Comparison of ENCODE assay signal across 19 cellular contexts in the genomic region with DNA sequence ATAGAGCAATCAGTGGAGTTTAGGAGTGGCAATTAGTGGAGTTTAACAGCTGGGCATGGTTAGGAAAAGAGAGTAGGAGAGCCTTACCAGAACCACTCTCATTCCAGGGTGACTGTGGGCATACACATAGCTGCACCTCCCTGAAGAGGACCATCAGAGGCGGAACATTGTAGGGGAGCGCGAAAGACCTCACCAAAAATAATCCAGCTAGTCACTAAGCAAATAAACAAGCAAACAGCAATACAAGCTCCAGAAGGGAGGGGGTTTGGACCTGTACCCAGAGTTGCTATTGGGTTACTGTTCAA. TPM values are rescaled to one million over a fixed set of nuclear protein-coding genes. Genes with fewer than 3 reads are reported as not detected.
DNase-seq lines count a peak whose midpoint lies in the region; ATAC-seq, FAIRE-seq and TF ChIP-seq lines count a peak whose summit lies in the region.
"Had no signal": no experiment of that assay in that cellular context is flagged by ENCODE, and none has a peak within 500 bp of the region (broad histone marks: within the 10 kb centered on the region; RNA-seq: fewer than 3 reads in every experiment).

No MANE protein-coding gene starts in this region.

- no peak overlapping the region for H3K27ac Mint-ChIP-seq in neural progenitor cell
- H3K27ac Mint-ChIP-seq: CD8-positive, alpha-beta T cell had no signal

- TF ChIP-seq CTCF in A549 (IDR thresholded peaks at IDR 0.05) (no peak), PC-3 (conservative IDR thresholded peaks at IDR 0.05; ENCODE audit: low read depth, low read length) (no peak), neural progenitor cell (IDR thresholded peaks at IDR 0.05) (no peak), body of pancreas (IDR thresholded peaks at IDR 0.05) (no peak)

- no peak overlapping the region for H3K4me3 Mint-ChIP-seq in neural progenitor cell
- H3K4me3 Mint-ChIP-seq: CD8-positive, alpha-beta T cell had no signal

- H3K9ac ChIP-seq in PC-3 (ENCODE audit: low read length) = no peak overlapping the region
- no peak overlapping the region for H3K9ac ChIP-seq in neural progenitor cell
- H3K9ac ChIP-seq: BLaER1 had no signal

- H3K4me1 ChIP-seq in A549 (peaks cover 13% of the 10 kb centered on the region; the same call in 2 of the 3 replicates), PC-3 (ENCODE audit: insufficient read depth, low read length) (peaks cover 15% of the 10 kb centered on the region), neural progenitor cell (peaks cover 6% of the 10 kb centered on the region), body of pancreas (peaks cover 7% of the 10 kb centered on the region)

- H3K27me3 Mint-ChIP-seq in neural progenitor cell (ENCODE audit: insufficient read depth, low read depth) = peaks cover 8% of the 10 kb centered on the region

- H4K20me1 ChIP-seq in PC-3 (ENCODE audit: low read length) (no peaks in the 10 kb centered on the region), neural progenitor cell (ENCODE audit: low read depth) (peaks cover 5% of the 10 kb centered on the region)

- H3K27ac ChIP-seq in A549 (no peak overlapping the region), PC-3 (ENCODE audit: low read length) (no peak overlapping the region), neural progenitor cell (no peak overlapping the region), body of pancreas (no peak overlapping the region)
- H3K27ac ChIP-seq: BLaER1, HL-60 had no signal

- peaks cover 6% of the 10 kb centered on the region for H3K9me3 Mint-ChIP-seq in neural progenitor cell

- no peak for ATAC-seq in A549
- peak; percentile 16 for ATAC-seq in PC-3
- ATAC-seq in GM18505 (IDR thresholded peaks at IDR 0.05; ENCODE audit: unreplicated experiment) = no peak
- ATAC-seq in body of pancreas = no peak
- ATAC-seq: CD8-positive, alpha-beta T cell had no signal

- no peak for TF ChIP-seq POLR2A in A549 (IDR thresholded peaks at IDR 0.05; ENCODE audit: low read length)
- TF ChIP-seq POLR2A in GM18505 (IDR thresholded peaks at IDR 0.05; ENCODE audit: borderline replicate concordance, extremely low read depth, insufficient read depth, insufficient read length) = no peak
- TF ChIP-seq POLR2A in body of pancreas (IDR thresholded peaks at IDR 0.05) = no peak

- no peaks in the 10 kb centered on the region for H3K9me2 ChIP-seq in PC-3 (replicated peaks; ENCODE audit: low read length)

- no peaks in the 10 kb centered on the region for H3K36me3 ChIP-seq in PC-3 (ENCODE audit: low read depth, low read length)
- no peaks in the 10 kb centered on the region for H3K36me3 ChIP-seq in neural progenitor cell
- H3K36me3 ChIP-seq in body of pancreas (replicated peaks in 1 of 2; ENCODE audit: insufficient read depth in 1 of 2, low read depth in 2 of 2) = no peaks in the 10 kb centered on the region

- H3K27me3 ChIP-seq in PC-3 (ENCODE audit: low read length) (no peaks in the 10 kb centered on the region), neural progenitor cell (peaks cover 27% of the 10 kb centered on the region), body of pancreas (peaks cover 0 to 5% of the 10 kb centered on the region in 2 donors)

- intact Hi-C loops in PC-3 (cut with micrococcal nuclease) = no loop called here
- intact Hi-C loops in body of pancreas (cut with DNase I) = no loop called here

- no peak for TF ChIP-seq EP300 in A549 (IDR thresholded peaks at IDR 0.05)

- no peaks in the 10 kb centered on the region for H3K36me3 Mint-ChIP-seq in neural progenitor cell

- POLR2A ChIA-PET in A549 (lab: Yijun Ruan, JAX) = interaction anchor here (1.6 kb wide), 1 partner anchor 19 kb away, joined by 9 read pairs; a partner anchor contains a TSS
- POLR2A ChIA-PET in PC-3 (lab: Charles Lee; ENCODE audit: unreplicated experiment) = no interaction called here

- whole genome bisulfite sequencing in A549 (ENCODE audit: missing lambda C conversion rate) = 30% methylated on average over 3 of the region's 3 CpGs
- 59 to 71% methylated on average over 3 of the region's 3 CpGs for WGBS in body of pancreas, 2 donors

- no peak for FAIRE-seq in A549 (lab: Jason Lieb, UNC)
- FAIRE-seq: GM18507 had no signal

- H3F3A ChIP-seq in PC-3 (ENCODE audit: low read length, unreplicated experiment) = peaks cover 3% of the 10 kb centered on the region
- peaks cover 3% of the 10 kb centered on the region for H3F3A ChIP-seq in neural progenitor cell (ENCODE audit: low read depth)

- no peak for TF ChIP-seq RAD21 in A549 (conservative IDR thresholded peaks at IDR 0.05 in 1 of 2, IDR thresholded peaks at IDR 0.05 in 1 of 2)

- DNase-seq in A549 (ENCODE audit: low read depth in 1 of 2, low spot score in 1 of 2) (no peak), PC-3 (no peak), dedifferentiated amniotic fluid mesenchymal stem cell (ENCODE audit: extremely low spot score) (peak; percentile 21), neural progenitor cell (ENCODE audit: low spot score) (no peak), NCI-H774 (lab: John Stamatoyannopoulos, UW) (no peak), body of pancreas (no peak)
- DNase-seq in effector CD8-positive, alpha-beta T cell (lab: John Stamatoyannopoulos, UW) = no peak
- DNase-seq: CD8-positive, alpha-beta T cell; DMS79; MV-4-11; NCI-H1417; NCI-H187 treated with DMSO at 0.1 percent for 48 hours; NCI-H446; OCI-M1 had no signal

- H3K79me2 ChIP-seq in PC-3 (ENCODE audit: low read length) = no peaks in the 10 kb centered on the region
- H3K79me2 ChIP-seq in neural progenitor cell (ENCODE audit: low read depth) = no peaks in the 10 kb centered on the region

- H3K4me3 ChIP-seq in A549 = no peak overlapping the region
- no peak overlapping the region for H3K4me3 ChIP-seq in PC-3 (ENCODE audit: low read length)
- H3K4me3 ChIP-seq in neural progenitor cell = no peak overlapping the region
- no peak overlapping the region for H3K4me3 ChIP-seq in body of pancreas
- H3K4me3 ChIP-seq: BLaER1 had no signal

- CTCF ChIA-PET in A549 (lab: Yijun Ruan, JAX) = interaction anchor here (0.6 to 1.4 kb wide), 3 partner anchors 44 to 263 kb away, joined by 3 to 4 read pairs (median 3); no protein-coding TSS in a partner anchor
- CTCF ChIA-PET in PC-3 (lab: Charles Lee) = no interaction called here

- H2AFZ ChIP-seq in PC-3 (ENCODE audit: low read length) = no peak overlapping the region
- H2AFZ ChIP-seq in neural progenitor cell (replicated peaks) = peak overlapping the region; percentile 26

- H3K4me1 Mint-ChIP-seq in neural progenitor cell = peaks cover 8% of the 10 kb centered on the region

- BruUV-seq in PC-3 (replicated peaks; lab: Mats Ljungman, UMichigan) = no TSS peak

- H3K4me2 ChIP-seq in A549 (peak overlapping the region; percentile 36; the same call in 2 of the 3 replicates), PC-3 (ENCODE audit: low read length) (peak overlapping the region; percentile 30; the same call in 1 of the 2 replicates), neural progenitor cell (no peak overlapping the region)
- H3K4me2 ChIP-seq: BLaER1 had no signal

- H3K9me3 ChIP-seq in A549 (no peaks in the 10 kb centered on the region), PC-3 (ENCODE audit: low read length) (0 out of 2 replicates have a peak, but pooled peaks cover 6% of the 10 kb centered on the region), neural progenitor cell (ENCODE audit: low read depth) (no peaks in the 10 kb centered on the region), body of pancreas (no peaks in the 10 kb centered on the region)

TF ChIP-seq in A549, 52 proteins besides CTCF, POLR2A, EP300 and RAD21 (continues in another document):
- TF ChIP-seq, protein P1, sequence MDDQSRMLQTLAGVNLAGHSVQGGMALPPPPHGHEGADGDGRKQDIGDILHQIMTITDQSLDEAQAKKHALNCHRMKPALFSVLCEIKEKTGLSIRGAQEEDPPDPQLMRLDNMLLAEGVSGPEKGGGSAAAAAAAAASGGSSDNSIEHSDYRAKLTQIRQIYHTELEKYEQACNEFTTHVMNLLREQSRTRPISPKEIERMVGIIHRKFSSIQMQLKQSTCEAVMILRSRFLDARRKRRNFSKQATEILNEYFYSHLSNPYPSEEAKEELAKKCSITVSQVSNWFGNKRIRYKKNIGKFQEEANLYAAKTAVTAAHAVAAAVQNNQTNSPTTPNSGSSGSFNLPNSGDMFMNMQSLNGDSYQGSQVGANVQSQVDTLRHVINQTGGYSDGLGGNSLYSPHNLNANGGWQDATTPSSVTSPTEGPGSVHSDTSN (IDR thresholded peaks at IDR 0.05) = no peak
- no peak for TF ChIP-seq NPAS2 (CRISPR knock-in tag; IDR thresholded peaks at IDR 0.05; ENCODE audit: borderline replicate concordance)

RNA-seq across cellular contexts. Expression of a gene that starts 4.1 kb away (rescaled TPM):
- polyA plus RNA-seq in A549 (2011; rRNA removed) = 0.03 and 0.05 TPM in 2 replicates
- 0.03 and 0.05 TPM in 2 replicates for polyA plus RNA-seq in A549 (2012; cell fraction: cytosol; rRNA removed)
- 0.13 and 0.18 TPM in 2 replicates for polyA plus RNA-seq in A549 (2012; cell fraction: nucleus; rRNA removed)
- polyA plus RNA-seq in A549 (2017; fragmentation: RNase III; extraction: RNeasy Plus Mini Kit Qiagen cat#74134 plus additional on column Dnase treatment) = 0.30 to 0.43 TPM (median 0.40 TPM) in 3 replicates
- 0.12 TPM in 1 of 2 replicates, not detected in the other for polyA minus RNA-seq in A549 (2011; rRNA and poly(A)+ RNA removed)
- total RNA-seq in PC-3 (2014; rRNA removed) = 0.12 and 0.26 TPM in 2 replicates
- total RNA-seq in neural progenitor cell (ENCODE audit: low replicate concordance) = 0.39 and 1.5 TPM in 2 replicates
- 1 to 10 TPM in 1 of 2 donors, under 1 TPM in 1; 0.78 to 1.6 TPM for total RNA-seq in body of pancreas
- total RNA-seq: G401 had no signal

RNA-seq across cellular contexts. Expression of a gene that starts 18.6 kb away (rescaled TPM):
- polyA plus RNA-seq in A549 (2011; rRNA removed) (100 and 135 TPM in 2 replicates), A549 (2017; fragmentation: RNase III; extraction: RNeasy Plus Mini Kit Qiagen cat#74134 plus additional on column Dnase treatment) (82.2 to 88.8 TPM (median 86.9 TPM) in 3 replicates)
- 117 and 140 TPM in 2 replicates for polyA plus RNA-seq in A549 (2012; cell fraction: cytosol; rRNA removed)
- polyA plus RNA-seq in A549 (2012; cell fraction: nucleus; rRNA removed) = 229 and 282 TPM in 2 replicates
- 312 and 320 TPM in 2 replicates for polyA minus RNA-seq in A549 (2011; rRNA and poly(A)+ RNA removed)
- total RNA-seq in PC-3 (2014; rRNA removed) (107 and 139 TPM in 2 replicates), neural progenitor cell (ENCODE audit: low replicate concordance) (32.2 and 63.7 TPM in 2 replicates), body of pancreas (10 to 100 TPM; 14.0 to 81.4 TPM)
